Comparison of ENCODE assay signal across 1 cellular context in the genomic region with DNA sequence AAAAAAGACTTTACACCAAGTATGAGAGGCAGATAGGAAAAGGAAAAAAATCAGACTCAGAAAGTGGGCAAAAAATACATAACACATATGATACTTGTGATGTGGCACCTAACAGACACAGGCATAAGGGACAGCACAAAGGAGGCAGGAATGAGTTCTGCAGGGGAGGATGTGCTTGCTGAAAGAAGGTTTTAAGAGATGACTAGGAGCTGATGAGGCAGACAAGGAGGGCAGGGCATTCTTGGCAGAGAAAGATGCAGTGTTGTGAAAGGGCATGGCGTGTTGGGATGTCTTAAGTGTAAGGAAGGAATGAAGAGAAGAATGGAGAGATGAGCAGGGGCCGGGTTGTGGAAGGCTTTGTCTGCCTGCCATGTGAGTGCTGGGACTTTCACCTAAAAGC.
TF ChIP-seq lines count a peak whose summit lies in the region.

No MANE protein-coding gene starts in this region.

TF ChIP-seq in GM12878, 131 proteins besides CTCF, POLR2A, EP300 and RAD21:
- no peak for TF ChIP-seq TBL1XR1 (IDR thresholded peaks at IDR 0.05; ENCODE audit: low read depth, low read length)
- TF ChIP-seq MEF2A (IDR thresholded peaks at IDR 0.05; ENCODE audit: insufficient read depth, low read depth, low read length): no peak
- TF ChIP-seq, protein P1, sequence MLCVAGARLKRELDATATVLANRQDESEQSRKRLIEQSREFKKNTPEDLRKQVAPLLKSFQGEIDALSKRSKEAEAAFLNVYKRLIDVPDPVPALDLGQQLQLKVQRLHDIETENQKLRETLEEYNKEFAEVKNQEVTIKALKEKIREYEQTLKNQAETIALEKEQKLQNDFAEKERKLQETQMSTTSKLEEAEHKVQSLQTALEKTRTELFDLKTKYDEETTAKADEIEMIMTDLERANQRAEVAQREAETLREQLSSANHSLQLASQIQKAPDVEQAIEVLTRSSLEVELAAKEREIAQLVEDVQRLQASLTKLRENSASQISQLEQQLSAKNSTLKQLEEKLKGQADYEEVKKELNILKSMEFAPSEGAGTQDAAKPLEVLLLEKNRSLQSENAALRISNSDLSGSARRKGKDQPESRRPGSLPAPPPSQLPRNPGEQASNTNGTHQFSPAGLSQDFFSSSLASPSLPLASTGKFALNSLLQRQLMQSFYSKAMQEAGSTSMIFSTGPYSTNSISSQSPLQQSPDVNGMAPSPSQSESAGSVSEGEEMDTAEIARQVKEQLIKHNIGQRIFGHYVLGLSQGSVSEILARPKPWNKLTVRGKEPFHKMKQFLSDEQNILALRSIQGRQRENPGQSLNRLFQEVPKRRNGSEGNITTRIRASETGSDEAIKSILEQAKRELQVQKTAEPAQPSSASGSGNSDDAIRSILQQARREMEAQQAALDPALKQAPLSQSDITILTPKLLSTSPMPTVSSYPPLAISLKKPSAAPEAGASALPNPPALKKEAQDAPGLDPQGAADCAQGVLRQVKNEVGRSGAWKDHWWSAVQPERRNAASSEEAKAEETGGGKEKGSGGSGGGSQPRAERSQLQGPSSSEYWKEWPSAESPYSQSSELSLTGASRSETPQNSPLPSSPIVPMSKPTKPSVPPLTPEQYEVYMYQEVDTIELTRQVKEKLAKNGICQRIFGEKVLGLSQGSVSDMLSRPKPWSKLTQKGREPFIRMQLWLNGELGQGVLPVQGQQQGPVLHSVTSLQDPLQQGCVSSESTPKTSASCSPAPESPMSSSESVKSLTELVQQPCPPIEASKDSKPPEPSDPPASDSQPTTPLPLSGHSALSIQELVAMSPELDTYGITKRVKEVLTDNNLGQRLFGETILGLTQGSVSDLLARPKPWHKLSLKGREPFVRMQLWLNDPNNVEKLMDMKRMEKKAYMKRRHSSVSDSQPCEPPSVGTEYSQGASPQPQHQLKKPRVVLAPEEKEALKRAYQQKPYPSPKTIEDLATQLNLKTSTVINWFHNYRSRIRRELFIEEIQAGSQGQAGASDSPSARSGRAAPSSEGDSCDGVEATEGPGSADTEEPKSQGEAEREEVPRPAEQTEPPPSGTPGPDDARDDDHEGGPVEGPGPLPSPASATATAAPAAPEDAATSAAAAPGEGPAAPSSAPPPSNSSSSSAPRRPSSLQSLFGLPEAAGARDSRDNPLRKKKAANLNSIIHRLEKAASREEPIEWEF (IDR thresholded peaks at IDR 0.05; ENCODE audit: insufficient replicate concordance, low read depth, low read length): no peak
- no peak for TF ChIP-seq RELA (IDR thresholded peaks at IDR 0.05; ENCODE audit: borderline replicate concordance, partially characterized antibody)
- TF ChIP-seq, protein P2, sequence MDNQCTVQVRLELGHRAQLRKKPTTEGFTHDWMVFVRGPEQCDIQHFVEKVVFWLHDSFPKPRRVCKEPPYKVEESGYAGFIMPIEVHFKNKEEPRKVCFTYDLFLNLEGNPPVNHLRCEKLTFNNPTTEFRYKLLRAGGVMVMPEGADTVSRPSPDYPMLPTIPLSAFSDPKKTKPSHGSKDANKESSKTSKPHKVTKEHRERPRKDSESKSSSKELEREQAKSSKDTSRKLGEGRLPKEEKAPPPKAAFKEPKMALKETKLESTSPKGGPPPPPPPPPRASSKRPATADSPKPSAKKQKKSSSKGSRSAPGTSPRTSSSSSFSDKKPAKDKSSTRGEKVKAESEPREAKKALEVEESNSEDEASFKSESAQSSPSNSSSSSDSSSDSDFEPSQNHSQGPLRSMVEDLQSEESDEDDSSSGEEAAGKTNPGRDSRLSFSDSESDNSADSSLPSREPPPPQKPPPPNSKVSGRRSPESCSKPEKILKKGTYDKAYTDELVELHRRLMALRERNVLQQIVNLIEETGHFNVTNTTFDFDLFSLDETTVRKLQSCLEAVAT (IDR thresholded peaks at IDR 0.05): no peak
- no peak for TF ChIP-seq SMARCA5 (IDR thresholded peaks at IDR 0.05)
- TF ChIP-seq SIN3A (IDR thresholded peaks at IDR 0.05; ENCODE audit: low read depth, low read length): no peak
- TF ChIP-seq, protein P3, sequence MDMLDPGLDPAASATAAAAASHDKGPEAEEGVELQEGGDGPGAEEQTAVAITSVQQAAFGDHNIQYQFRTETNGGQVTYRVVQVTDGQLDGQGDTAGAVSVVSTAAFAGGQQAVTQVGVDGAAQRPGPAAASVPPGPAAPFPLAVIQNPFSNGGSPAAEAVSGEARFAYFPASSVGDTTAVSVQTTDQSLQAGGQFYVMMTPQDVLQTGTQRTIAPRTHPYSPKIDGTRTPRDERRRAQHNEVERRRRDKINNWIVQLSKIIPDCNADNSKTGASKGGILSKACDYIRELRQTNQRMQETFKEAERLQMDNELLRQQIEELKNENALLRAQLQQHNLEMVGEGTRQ (IDR thresholded peaks at IDR 0.05; ENCODE audit: borderline replicate concordance, low read depth, low read length): no peak
- no peak for TF ChIP-seq CHD1 (IDR thresholded peaks at IDR 0.05; ENCODE audit: low read depth, low read length)
- TF ChIP-seq RFX5 (IDR thresholded peaks at IDR 0.05; ENCODE audit: low read depth, low read length): no peak
